20 cellular contexts compared by ENCODE assay signal in the genomic region with DNA sequence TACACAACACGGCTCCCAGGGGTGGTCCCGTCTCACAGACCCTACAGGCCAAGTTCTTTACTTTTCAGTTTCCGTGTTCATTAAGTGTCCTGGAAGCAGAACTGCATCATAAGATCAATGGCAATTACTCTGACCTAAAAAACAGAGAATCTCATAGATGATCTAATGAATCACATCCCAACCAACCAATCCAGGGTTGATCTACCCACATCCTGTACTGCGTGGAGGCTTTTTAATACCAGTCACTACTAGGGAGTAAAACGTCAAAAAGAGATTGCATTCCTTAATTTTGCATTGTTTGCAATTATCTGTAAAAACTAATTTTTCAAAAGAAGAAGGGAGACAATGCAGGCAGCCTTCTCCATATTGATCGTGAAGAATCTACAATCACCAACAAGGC.
DNase-seq lines count a peak whose midpoint lies in the region; ATAC-seq, FAIRE-seq and TF ChIP-seq lines count a peak whose summit lies in the region.
"Had no signal": no experiment of that assay in that cellular context is flagged by ENCODE, and none has a peak within 500 bp of the region (broad histone marks: within the 10 kb centered on the region; RNA-seq: fewer than 3 reads in every experiment).

No MANE protein-coding gene starts in this region.

- dilution Hi-C loops in keratinocyte (cut with MboI; ENCODE audit: extremely low pct_ligation_motif_present, low sequenced_read_pairs): no loop called here

- H3K4me3 ChIP-seq in keratinocyte (ENCODE audit: control insufficient read depth in 2 of 3, extremely low read depth in 1 of 3, insufficient read depth in 2 of 3, low read depth in 1 of 3, low read length in 3 of 3) (no peak overlapping the region), right atrium auricular region (no peak overlapping the region)
- H3K4me3 ChIP-seq: GM12878 had no signal

- no peaks in the 10 kb centered on the region for H3K9me3 ChIP-seq in keratinocyte (ENCODE audit: control insufficient read depth, low read depth, low read length)
- no peaks in the 10 kb centered on the region for H3K9me3 ChIP-seq in right atrium auricular region

- H4K20me1 ChIP-seq in keratinocyte (ENCODE audit: control insufficient read depth, extremely low read depth, insufficient read depth, low read length): no peaks in the 10 kb centered on the region

- peaks cover 62% of the 10 kb centered on the region for H3K4me1 Mint-ChIP-seq in WTC11
- H3K4me1 Mint-ChIP-seq: CD4-positive, alpha-beta memory T cell had no signal

- FAIRE-seq in HTR-8/SVneo (lab: Jason Lieb, UNC): peak; percentile 49
- FAIRE-seq in keratinocyte (lab: Jason Lieb, UNC): no peak
- FAIRE-seq: GM12878 had no signal

- H3K9ac ChIP-seq in keratinocyte (ENCODE audit: control insufficient read depth, extremely low read depth, insufficient read depth, low read length): no peak overlapping the region
- H3K9ac ChIP-seq: KMS-11 had no signal

- H3K27ac Mint-ChIP-seq in WTC11: peak overlapping the region; percentile 19; the same call in 1 of the 2 replicates
- H3K27ac Mint-ChIP-seq: CD4-positive, alpha-beta memory T cell had no signal

- no peak for ATAC-seq in WTC11
- no peak for ATAC-seq in GM21390 (IDR thresholded peaks at IDR 0.05; ENCODE audit: unreplicated experiment)
- ATAC-seq: GM12878, HCT116 had no signal

- H3K79me2 ChIP-seq in keratinocyte (ENCODE audit: control insufficient read depth, insufficient read depth, low read length): peaks cover 67% of the 10 kb centered on the region

- DNase-seq in A172 (ENCODE audit: low spot score) (peak; percentile 64), HTR-8/SVneo (ENCODE audit: insufficient read length, low spot score) (no peak), WTC11 (ENCODE audit: low spot score) (no peak), keratinocyte (ENCODE audit: low read depth, low spot score) (no peak), right atrium auricular region (ENCODE audit: low spot score) (no peak), DMS53 treated with DMSO at 0.1 percent for 48 hours (lab: John Stamatoyannopoulos, UW; ENCODE audit: unreplicated experiment) (no peak), NCI-H146 treated with DMSO at 0.1 percent for 48 hours (lab: John Stamatoyannopoulos, UW; ENCODE audit: unreplicated experiment) (no peak)
- DNase-seq: 8988T; Calu3; CD4-positive, alpha-beta memory T cell; DMS53; GDM1; NCI-H1930; NCI-H446 treated with DMSO at 0.1 percent for 48 hours; NK-92 treated with Interleukin-12 subunit alpha and Interleukin-12 subunit beta, amount 100 ng/mL, for 24 hours; SHP77 treated with DMSO at 0.1 percent for 48 hours had no signal

- no peak overlapping the region for H3K4me3 Mint-ChIP-seq in WTC11
- H3K4me3 Mint-ChIP-seq: CD4-positive, alpha-beta memory T cell had no signal

- no peaks in the 10 kb centered on the region for H3K9me3 Mint-ChIP-seq in WTC11
- H3K9me3 Mint-ChIP-seq: CD4-positive, alpha-beta memory T cell had no signal

- CTCF ChIA-PET in WTC11 (lab: Charles Lee): interaction anchor here (3.1 kb wide), 1 partner anchor 10 kb away, joined by 11 read pairs; no protein-coding TSS in a partner anchor

- TF ChIP-seq CTCF in WTC11 (IDR thresholded peaks at IDR 0.05) (no peak), keratinocyte (optimal IDR thresholded peaks at IDR 0.05 in 1 of 3, IDR thresholded peaks at IDR 0.05 in 1 of 3, conservative IDR thresholded peaks at IDR 0.05 in 1 of 3; ENCODE audit: extremely low read depth in 1 of 3, insufficient read depth in 2 of 3, low read length in 3 of 3) (no peak), right atrium auricular region (IDR thresholded peaks at IDR 0.05) (no peak)

- no peaks in the 10 kb centered on the region for H3K36me3 Mint-ChIP-seq in WTC11
- H3K36me3 Mint-ChIP-seq: CD4-positive, alpha-beta memory T cell had no signal

- H3K27me3 ChIP-seq in keratinocyte (ENCODE audit: control insufficient read depth, extremely low read depth, insufficient read depth, low read length) (no peaks in the 10 kb centered on the region), right atrium auricular region (no peaks in the 10 kb centered on the region)

- H3K36me3 ChIP-seq in keratinocyte (ENCODE audit: control insufficient read depth in 2 of 2, extremely low read depth in 1 of 2, insufficient read depth in 2 of 2, low read length in 2 of 2) (no peaks in the 10 kb centered on the region), right atrium auricular region (no peaks in the 10 kb centered on the region)

- peak overlapping the region; percentile 55 for H3K4me2 ChIP-seq in keratinocyte (ENCODE audit: control insufficient read depth, extremely low read depth, insufficient read depth, low read depth, low read length)
- H3K4me2 ChIP-seq: KMS-11 had no signal

- H3K4me1 ChIP-seq in keratinocyte (ENCODE audit: control insufficient read depth, extremely low read depth, insufficient read depth, low read length) (peaks cover 58% of the 10 kb centered on the region), right atrium auricular region (peaks cover 0 to 34% of the 10 kb centered on the region in 2 donors)

- H3K27ac ChIP-seq in keratinocyte (ENCODE audit: control insufficient read depth, insufficient read depth, low read length) (peak overlapping the region; percentile 70), right atrium auricular region (no peak overlapping the region)
- H3K27ac ChIP-seq: KMS-11 had no signal

- H3K27me3 Mint-ChIP-seq in WTC11 (ENCODE audit: low read depth): no peaks in the 10 kb centered on the region

- H3K9me1 ChIP-seq in keratinocyte (ENCODE audit: control insufficient read depth, extremely low read depth, insufficient read depth, low read length): no peaks in the 10 kb centered on the region

- H2AFZ ChIP-seq in keratinocyte (ENCODE audit: control insufficient read depth, low read length): no peak overlapping the region

- POLR2A ChIA-PET in WTC11 (lab: Charles Lee): interaction anchor here (0.5 to 0.6 kb wide), 2 partner anchors 7 to 24 kb away, joined by 4 read pairs; no protein-coding TSS in a partner anchor

TF ChIP-seq in WTC11, 78 proteins besides CTCF, POLR2A, EP300 and RAD21:
- TF ChIP-seq NFE2L1 (CRISPR knock-in tag; IDR thresholded peaks at IDR 0.05): no peak
TF ChIP-seq in WTC11: peak in this region for 0.
